In genomic region chr2:73827018-73827417, GRCh38 we compare ENCODE assay signal across 8 cellular contexts. TPM values are rescaled to one million over a fixed set of nuclear protein-coding genes. Genes with fewer than 3 reads are reported as not detected.
DNase-seq lines count a peak whose midpoint lies in the region; ATAC-seq and TF ChIP-seq lines count a peak whose summit lies in the region.

No MANE protein-coding gene starts in this region.

- WGBS in sigmoid colon, 2 donors: 13 to 24% methylated on average over 2 of the region's 2 CpGs

- intact Hi-C loops in sigmoid colon (cut with DNase I): loop anchor here (10.0 kb wide), 4 partner anchors 158 to 648 kb away; partner anchors contain the start of genes MRPL53 and TET3

- POLR2A ChIA-PET in HEK293T (lab: Yijun Ruan, JAX): interaction anchor here (0.8 kb wide), 1 partner anchor 90 kb away, joined by 5 read pairs; the partner anchor contains the start of gene TPRKB

- H3K36me3 Mint-ChIP-seq in activated T-cell treated with anti-CD3 and anti-CD28 coated beads, Interleukin-2, amount 50 U/mL, for 72 hours (ENCODE audit: insufficient read depth in 2 of 2): peaks cover 3 to 9% of the 10 kb centered on the region in 2 donors

- no peaks in the 10 kb centered on the region for H3K27me3 ChIP-seq in sigmoid colon
- H3K27me3 ChIP-seq in MG63: no peaks in the 10 kb centered on the region

- CTCF ChIA-PET in HEK293T (lab: Yijun Ruan, JAX): interaction anchor here (0.6 to 0.9 kb wide), 3 partner anchors 182 to 400 kb away, joined by 3 to 4 read pairs (median 3); no protein-coding TSS in a partner anchor

- DNase-seq in activated T-cell treated with anti-CD3 and anti-CD28 coated beads, Interleukin-2, amount 50 U/mL, for 72 hours: no peak
- no peak for DNase-seq in activated T-cell treated with anti-CD3 and anti-CD28 coated beads, Interleukin-2, amount 50 U/mL, for 48 hours
- peak; percentile 48 for DNase-seq in NCI-H748 (lab: John Stamatoyannopoulos, UW; ENCODE audit: unreplicated experiment)
- peak; percentile 59 for DNase-seq in astrocyte of the spinal cord (ENCODE audit: low read depth, low spot score)
- no peak for DNase-seq in sigmoid colon
- no peak for DNase-seq in stimulated activated CD4-positive, alpha-beta T cell treated with anti-CD3 and anti-CD28 coated beads, Interleukin-4, amount 100 ng/mL, for 24 hours
- no peak for DNase-seq in HEK293T (ENCODE audit: extremely low spot score)
- DNase-seq in MG63: no peak

- H3K4me1 ChIP-seq in sigmoid colon: peaks cover 0 to 55% (median 35%) of the 10 kb centered on the region in 4 donors

- H3K27ac Mint-ChIP-seq in activated T-cell treated with anti-CD3 and anti-CD28 coated beads, Interleukin-2, amount 50 U/mL, for 72 hours: peak overlapping the region; percentile 56

- no peaks in the 10 kb centered on the region for H3K36me3 ChIP-seq in sigmoid colon
- peaks cover under 1% of the 10 kb centered on the region for H3K36me3 ChIP-seq in MG63

- TF ChIP-seq EP300 in sigmoid colon (IDR thresholded peaks at IDR 0.05): no peak

- peak overlapping the region; percentile 77 to 98 for H3K4me3 Mint-ChIP-seq in activated T-cell treated with anti-CD3 and anti-CD28 coated beads, Interleukin-2, amount 50 U/mL, for 72 hours

- TF ChIP-seq CTCF in astrocyte of the spinal cord (IDR thresholded peaks at IDR 0.05; ENCODE audit: low read depth, low read length) (peak; percentile 43), sigmoid colon (IDR thresholded peaks at IDR 0.05) (peak in 3 of 4 experiments; percentile 16 to 41 (median 26))

- H3K27ac ChIP-seq in sigmoid colon: peak overlapping the region in 2 of 4 donors; percentile 38 to 96

- TF ChIP-seq POLR2A in sigmoid colon (IDR thresholded peaks at IDR 0.05): no peak

- in situ Hi-C loops in astrocyte of the spinal cord (cut with HindIII; ENCODE audit: low sequenced_read_pairs): no loop called here

- H3K4me1 Mint-ChIP-seq in activated T-cell treated with anti-CD3 and anti-CD28 coated beads, Interleukin-2, amount 50 U/mL, for 72 hours (ENCODE audit: low read depth): peaks cover 70% of the 10 kb centered on the region

- no peak overlapping the region for H3K4me3 ChIP-seq in astrocyte of the spinal cord (ENCODE audit: low read depth, low read length)
- no peak overlapping the region for H3K4me3 ChIP-seq in sigmoid colon
- H3K4me3 ChIP-seq in MG63: no peak overlapping the region

- no peaks in the 10 kb centered on the region for H3K27me3 Mint-ChIP-seq in activated T-cell treated with anti-CD3 and anti-CD28 coated beads, Interleukin-2, amount 50 U/mL, for 72 hours (ENCODE audit: low read depth)

- no peak for ATAC-seq in activated T-cell treated with anti-CD3 and anti-CD28 coated beads, Interleukin-2, amount 50 U/mL, for 72 hours (replicated peaks in 1 of 2)

- no peaks in the 10 kb centered on the region for H3K9me3 Mint-ChIP-seq in activated T-cell treated with anti-CD3 and anti-CD28 coated beads, Interleukin-2, amount 50 U/mL, for 72 hours

- no peaks in the 10 kb centered on the region for H3K9me3 ChIP-seq in sigmoid colon
- H3K9me3 ChIP-seq in MG63: no peaks in the 10 kb centered on the region

TF ChIP-seq in HEK293T, 16 proteins besides CTCF, POLR2A, EP300 and RAD21:
- TF ChIP-seq LEF1 (IDR thresholded peaks at IDR 0.05; ENCODE audit: borderline replicate concordance) (no peak), ARNT (IDR thresholded peaks at IDR 0.05) (no peak), CTBP1 (IDR thresholded peaks at IDR 0.05; ENCODE audit: borderline replicate concordance) (no peak), SUZ12 (IDR thresholded peaks at IDR 0.05) (no peak), ELF4 (IDR thresholded peaks at IDR 0.05) (no peak), FOXM1 (IDR thresholded peaks at IDR 0.05; ENCODE audit: borderline replicate concordance) (no peak), TARDBP (IDR thresholded peaks at IDR 0.05) (no peak), L3MBTL2 (conservative IDR thresholded peaks at IDR 0.05) (no peak), FOXA1 (IDR thresholded peaks at IDR 0.05) (no peak), NFRKB (IDR thresholded peaks at IDR 0.05) (no peak)
- TF ChIP-seq, protein P1, sequence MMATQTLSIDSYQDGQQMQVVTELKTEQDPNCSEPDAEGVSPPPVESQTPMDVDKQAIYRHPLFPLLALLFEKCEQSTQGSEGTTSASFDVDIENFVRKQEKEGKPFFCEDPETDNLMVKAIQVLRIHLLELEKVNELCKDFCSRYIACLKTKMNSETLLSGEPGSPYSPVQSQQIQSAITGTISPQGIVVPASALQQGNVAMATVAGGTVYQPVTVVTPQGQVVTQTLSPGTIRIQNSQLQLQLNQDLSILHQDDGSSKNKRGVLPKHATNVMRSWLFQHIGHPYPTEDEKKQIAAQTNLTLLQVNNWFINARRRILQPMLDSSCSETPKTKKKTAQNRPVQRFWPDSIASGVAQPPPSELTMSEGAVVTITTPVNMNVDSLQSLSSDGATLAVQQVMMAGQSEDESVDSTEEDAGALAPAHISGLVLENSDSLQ (IDR thresholded peaks at IDR 0.05): no peak

RNA-seq across cellular contexts. Expression of gene STAMBP, which starts 1.7 kb away (rescaled TPM):
- total RNA-seq in activated T-cell treated with anti-CD3 and anti-CD28 coated beads, Interleukin-2, amount 50 U/mL, for 72 hours: 100 to 1,000 TPM; 101 to 107 TPM
- total RNA-seq in sigmoid colon: 10 to 100 TPM; 23.5 to 37.0 (median 27.4) TPM
- 10 to 100 TPM; 37.3 to 55.3 (median 44.4) TPM for polyA plus RNA-seq in sigmoid colon
- 36.0 and 43.1 TPM in 2 replicates for total RNA-seq in MG63 (2014; rRNA removed; shearing (Covaris generic); ENCODE audit: low replicate concordance)

RNA-seq across cellular contexts. Expression of gene C2orf78, which starts 43.0 kb away (rescaled TPM):
- total RNA-seq in activated T-cell treated with anti-CD3 and anti-CD28 coated beads, Interleukin-2, amount 50 U/mL, for 72 hours: not detected
- total RNA-seq in sigmoid colon: not detected
- not detected for polyA plus RNA-seq in sigmoid colon
- total RNA-seq in MG63 (2014; rRNA removed; shearing (Covaris generic); ENCODE audit: low replicate concordance): not detected in 2 replicates

RNA-seq across cellular contexts. Expression of gene DUSP11, which starts 47.1 kb away (rescaled TPM):
- total RNA-seq in activated T-cell treated with anti-CD3 and anti-CD28 coated beads, Interleukin-2, amount 50 U/mL, for 72 hours: 10 to 100 TPM; 35.1 to 35.8 TPM
- total RNA-seq in sigmoid colon: 10 to 100 TPM; 12.9 to 34.7 (median 25.8) TPM
- 10 to 100 TPM; 16.2 to 25.7 (median 22.8) TPM for polyA plus RNA-seq in sigmoid colon
- total RNA-seq in MG63 (2014; rRNA removed; shearing (Covaris generic); ENCODE audit: low replicate concordance): 13.0 and 26.1 TPM in 2 replicates

Comparison
In these comparisons a context has a peak if more than half of its experiments do, and no peak if none do; other contexts are left out.
1. DNase-seq: peak in NCI-H748 (single experiment) and astrocyte of the spinal cord (single experiment); none in activated T-cell treated with anti-CD3 and anti-CD28 coated beads, Interleukin-2, amount 50 U/mL, for 72 hours (0 of 2), activated T-cell treated with anti-CD3 and anti-CD28 coated beads, Interleukin-2, amount 50 U/mL, for 48 hours (0 of 2), sigmoid colon (single experiment), stimulated activated CD4-positive, alpha-beta T cell treated with anti-CD3 and anti-CD28 coated beads, Interleukin-4, amount 100 ng/mL, for 24 hours (single experiment), HEK293T (single experiment) and MG63 (single experiment).